ENCODE assay signal across 1 cellular context in genomic region chr2:85890522-85891176, GRCh38.
TF ChIP-seq lines count a peak whose summit lies in the region.

No MANE protein-coding gene starts in this region.

TF ChIP-seq in K562, 482 proteins besides CTCF, POLR2A, EP300 and RAD21 (continued from another document and continues in another):
- TF ChIP-seq MBD1 (CRISPR knock-in tag; IDR thresholded peaks at IDR 0.05) (no peak), PCBP2 (IDR thresholded peaks at IDR 0.05; ENCODE audit: low read depth, low read length, poor library complexity, severe bottlenecking) (no peak), RNF2 (IDR thresholded peaks at IDR 0.05) (no peak), BRD4 (IDR thresholded peaks at IDR 0.05) (no peak), PCBP1 (IDR thresholded peaks at IDR 0.05; ENCODE audit: low read depth, low read length, poor library complexity, severe bottlenecking) (no peak), ZNF12 (CRISPR knock-in tag; IDR thresholded peaks at IDR 0.05) (no peak), CBX5 (IDR thresholded peaks at IDR 0.05; ENCODE audit: borderline replicate concordance, low read depth) (no peak), SLC30A9 (CRISPR knock-in tag; IDR thresholded peaks at IDR 0.05) (no peak), POLR2H (tag; IDR thresholded peaks at IDR 0.05; ENCODE audit: low read depth) (no peak), MTF1 (CRISPR knock-in tag; IDR thresholded peaks at IDR 0.05; ENCODE audit: borderline replicate concordance) (0 out of 2 replicates have a peak, but pooled peaks have one; percentile 57), PML (IDR thresholded peaks at IDR 0.05; ENCODE audit: low read length) (no peak), TCF3 (CRISPR knock-in tag; IDR thresholded peaks at IDR 0.05) (peak; percentile 55; the same call in 1 of the 2 replicates), RBM39 (optimal IDR thresholded peaks at IDR 0.05; ENCODE audit: low read depth, low read length) (no peak), CREM (IDR thresholded peaks at IDR 0.05; ENCODE audit: low read depth) (no peak), E2F1 (CRISPR knock-in tag; IDR thresholded peaks at IDR 0.05) (no peak), FOXP4 (CRISPR knock-in tag; IDR thresholded peaks at IDR 0.05; ENCODE audit: borderline replicate concordance) (no peak), TAF9B (IDR thresholded peaks at IDR 0.05; ENCODE audit: partially characterized antibody) (no peak), ZNF23 (CRISPR knock-in tag; IDR thresholded peaks at IDR 0.05) (no peak), ZNF282 (CRISPR knock-in tag; IDR thresholded peaks at IDR 0.05) (no peak), ZNF277 (CRISPR knock-in tag; IDR thresholded peaks at IDR 0.05; ENCODE audit: borderline replicate concordance) (no peak), ZNF175 (CRISPR knock-in tag; IDR thresholded peaks at IDR 0.05; ENCODE audit: low read depth) (no peak), BCL6 (CRISPR knock-in tag; IDR thresholded peaks at IDR 0.05) (no peak; the same call in 1 of the 2 replicates), FOXA3 (CRISPR knock-in tag; conservative IDR thresholded peaks at IDR 0.05 in 1 of 2, IDR thresholded peaks at IDR 0.05 in 1 of 2) (no peak), NR4A1 (CRISPR knock-in tag; IDR thresholded peaks at IDR 0.05) (no peak), NR4A1 (tag; IDR thresholded peaks at IDR 0.05) (peak; percentile 95), THAP12 (CRISPR knock-in tag; IDR thresholded peaks at IDR 0.05) (no peak), GTF3C2 (IDR thresholded peaks at IDR 0.05; ENCODE audit: borderline replicate concordance, extremely low read depth, insufficient read length) (no peak), ZNF609 (CRISPR knock-in tag; IDR thresholded peaks at IDR 0.05; ENCODE audit: borderline replicate concordance) (no peak), CUX1 (CRISPR knock-in tag; IDR thresholded peaks at IDR 0.05) (peak; percentile 55; the same call in 1 of the 2 replicates), MTA2 (IDR thresholded peaks at IDR 0.05; ENCODE audit: low read depth) (peak; percentile 57; the same call in 1 of the 2 replicates), FIP1L1 (IDR thresholded peaks at IDR 0.05; ENCODE audit: low read depth, low read length, poor library complexity, severe bottlenecking) (no peak), LCOR (CRISPR knock-in tag; IDR thresholded peaks at IDR 0.05) (no peak), PYGO2 (tag; IDR thresholded peaks at IDR 0.05) (peak; percentile 82), ARID3B (CRISPR knock-in tag; IDR thresholded peaks at IDR 0.05; ENCODE audit: borderline replicate concordance) (no peak), KDM1A (IDR thresholded peaks at IDR 0.05) (0 out of 4 replicates have a peak, but pooled peaks of 1 of the 2 experiments have one; percentile 10)
